8 cellular contexts compared by ENCODE assay signal in genomic region chr22:21734540-21735197, GRCh38. TPM values are rescaled to one million over a fixed set of nuclear protein-coding genes. Genes with fewer than 3 reads are reported as not detected.
DNase-seq lines count a peak whose midpoint lies in the region; ATAC-seq and TF ChIP-seq lines count a peak whose summit lies in the region.

No MANE protein-coding gene starts in this region.

- peak overlapping the region; percentile 82 for H3K27ac ChIP-seq in lower lobe of right lung
- H3K27ac ChIP-seq in urinary bladder (ENCODE audit: low read depth): no peak overlapping the region

- peaks cover 2 to 12% (median 6%) of the 10 kb centered on the region in 3 donors for H3K27me3 Mint-ChIP-seq in CD14-positive monocyte (ENCODE audit: low read depth in 3 of 3)

- no peak for DNase-seq in CD14-positive monocyte (ENCODE audit: low spot score)
- DNase-seq in KBM-7: peak; percentile 24
- DNase-seq in astrocyte of the spinal cord (ENCODE audit: low read depth, low spot score): no peak
- no peak for DNase-seq in lower lobe of right lung

- ATAC-seq in lower lobe of right lung: no peak
- no peak for ATAC-seq in GM21515 (IDR thresholded peaks at IDR 0.05; ENCODE audit: unreplicated experiment)
- ATAC-seq in HG02852 (IDR thresholded peaks at IDR 0.05; ENCODE audit: unreplicated experiment): no peak
- no peak for ATAC-seq in GM21528 (IDR thresholded peaks at IDR 0.05; ENCODE audit: low FRiP score, unreplicated experiment)

- H3K36me3 ChIP-seq in lower lobe of right lung (no peaks in the 10 kb centered on the region), urinary bladder (ENCODE audit: insufficient read depth) (no peaks in the 10 kb centered on the region)

- TF ChIP-seq CTCF in CD14-positive monocyte (IDR thresholded peaks at IDR 0.05) (no peak), astrocyte of the spinal cord (IDR thresholded peaks at IDR 0.05; ENCODE audit: low read depth, low read length) (no peak), lower lobe of right lung (IDR thresholded peaks at IDR 0.05) (no peak)

- H3K4me1 ChIP-seq in lower lobe of right lung (peaks cover 12% of the 10 kb centered on the region), urinary bladder (ENCODE audit: insufficient read depth) (no peaks in the 10 kb centered on the region)

- H3K9me3 Mint-ChIP-seq in CD14-positive monocyte: no peaks in the 10 kb centered on the region

- H3K4me3 ChIP-seq in astrocyte of the spinal cord (ENCODE audit: low read depth, low read length): peak overlapping the region; percentile 51
- H3K4me3 ChIP-seq in lower lobe of right lung: peak overlapping the region; percentile 67
- peak overlapping the region; percentile 64 for H3K4me3 ChIP-seq in urinary bladder (ENCODE audit: low read depth, low read length)

- peaks cover 0 to 3% of the 10 kb centered on the region in 2 donors for H3K36me3 Mint-ChIP-seq in CD14-positive monocyte

- H3K27me3 ChIP-seq in lower lobe of right lung (ENCODE audit: low read depth): no peaks in the 10 kb centered on the region

- H3K4me1 Mint-ChIP-seq in CD14-positive monocyte: peaks cover 15% of the 10 kb centered on the region

- in situ Hi-C loops in KBM-7 (cut with MboI; ENCODE audit: low pct_unique_long_range_greater_than_20kb, low sequenced_read_pairs): loop anchor here (25.0 kb wide), 1 partner anchor 203 kb away; no protein-coding TSS in a partner anchor
- in situ Hi-C loops in astrocyte of the spinal cord (cut with HindIII; ENCODE audit: low sequenced_read_pairs): no loop called here

- peak overlapping the region in 5 of 7 donors; percentile 75 to 89 (median 83) for H3K27ac Mint-ChIP-seq in CD14-positive monocyte

- H3K4me3 Mint-ChIP-seq in CD14-positive monocyte: peak overlapping the region; percentile 91 to 95

- 18% methylated on average over 8 of the region's 8 CpGs for WGBS in urinary bladder

- intact Hi-C loops in CD14-positive monocyte (cut with micrococcal nuclease) (loop anchor here in 1 of 2 donors (5.0 kb wide), 1 partner anchor 133 kb away; the partner anchor contains the start of gene MAPK1), lower lobe of right lung (cut with DNase I) (no loop called here)

- H3K9me3 ChIP-seq in lower lobe of right lung: no peaks in the 10 kb centered on the region

RNA-seq across cellular contexts. Expression of gene YPEL1, which starts 0.9 kb away (rescaled TPM):
- 1 to 10 TPM; 2.0 to 2.3 TPM for polyA plus RNA-seq in CD14-positive monocyte
- 7.6 TPM for total RNA-seq in lower lobe of right lung
- total RNA-seq in urinary bladder: 7.0 TPM
- polyA plus RNA-seq in urinary bladder: 5.5 TPM
